19 cellular contexts compared by ENCODE assay signal in the genomic region with DNA sequence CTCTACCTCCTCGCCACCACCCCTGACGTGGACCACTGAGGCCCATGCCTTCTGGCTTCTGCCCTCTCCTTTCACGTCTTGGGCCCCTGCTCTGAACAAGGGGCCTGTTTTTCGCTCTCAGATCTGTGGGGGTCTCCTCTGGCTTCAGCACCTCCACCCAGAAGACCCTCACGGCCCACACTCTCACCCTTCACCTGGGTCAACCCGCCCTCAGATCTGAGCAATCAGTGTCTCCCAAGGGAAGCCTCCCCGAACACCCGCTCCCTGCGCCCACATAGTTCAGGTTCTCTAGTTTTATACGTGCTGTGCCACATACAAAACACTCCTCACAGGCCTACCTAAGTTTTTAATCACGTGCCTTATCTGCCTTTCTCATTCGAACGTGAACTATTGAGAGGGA. TPM values are rescaled to one million over a fixed set of nuclear protein-coding genes. Genes with fewer than 3 reads are reported as not detected.
A peak's percentile ranks its signal among the peaks of the same experiment; 100 is the strongest.
DNase-seq lines count a peak whose midpoint lies in the region; ATAC-seq and TF ChIP-seq lines count a peak whose summit lies in the region.
"Had no signal": no experiment of that assay in that cellular context is flagged by ENCODE, and none has a peak within 500 bp of the region (broad histone marks: within the 10 kb centered on the region; RNA-seq: fewer than 3 reads in every experiment).

No MANE protein-coding gene starts in this region.

- DNase-seq in Right ventricle myocardium inferior (ENCODE audit: missing footprints): peak; percentile 48
- no peak for DNase-seq in Right ventricle myocardium superior
- no peak for DNase-seq in type B pancreatic cell (ENCODE audit: extremely low spot score, unreplicated experiment)
- no peak for DNase-seq in osteocyte (ENCODE audit: extremely low spot score, unreplicated experiment)
- no peak for DNase-seq in inferior parietal cortex (ENCODE audit: extremely low spot score)
- DNase-seq: activated CD4-positive, alpha-beta T cell treated with anti-CD3 and anti-CD28 coated beads for 4 hours; activated naive CD4-positive, alpha-beta T cell treated with anti-CD3 and anti-CD28 coated beads, Interleukin-2, amount 50 U/mL, for 16 hours; NCI-H1048; NCI-H1694 treated with DMSO at 0.1 percent for 48 hours; NCI-H526; Peyer's patch; SJCRH30; T-cell had no signal

- H3K9me3 ChIP-seq in Loucy (ENCODE audit: insufficient read depth, low read depth, low read length) (no peaks in the 10 kb centered on the region), mesodermal cell (ENCODE audit: control insufficient read depth, low read length) (no peaks in the 10 kb centered on the region)
- H3K9me3 ChIP-seq: HAP-1, Peyer's patch, SJCRH30, tibial nerve had no signal

- peaks cover 7% of the 10 kb centered on the region; the same call in 1 of the 2 replicates for H3K79me2 ChIP-seq in Loucy (ENCODE audit: insufficient read depth, low read length)

- no peak overlapping the region for H3K4me3 ChIP-seq in Loucy (ENCODE audit: low read length, poor library complexity, severe bottlenecking)
- H3K4me3 ChIP-seq in mesodermal cell (ENCODE audit: extremely low read depth, insufficient read depth, low read length, poor library complexity, severe bottlenecking): no peak overlapping the region
- H3K4me3 ChIP-seq: HAP-1, Peyer's patch, tibial nerve had no signal

- WGBS in mesodermal cell (ENCODE audit: insufficient coverage in 2 of 2), 2 experiments: 88 to 98% methylated on average over 6 to 12 of the region's 13 CpGs

- H3K36me3 ChIP-seq in Loucy (ENCODE audit: insufficient read depth, low read length): no peaks in the 10 kb centered on the region
- H3K36me3 ChIP-seq in mesodermal cell (ENCODE audit: control insufficient read depth, insufficient read depth, low read length): no peaks in the 10 kb centered on the region
- H3K36me3 ChIP-seq: HAP-1, Peyer's patch, SJCRH30, tibial nerve had no signal

- H2AFZ ChIP-seq in Loucy (ENCODE audit: low read length): no peak overlapping the region

- H3K36me3 Mint-ChIP-seq in type B pancreatic cell (no peaks in the 10 kb centered on the region), osteocyte (ENCODE audit: unreplicated experiment) (no peaks in the 10 kb centered on the region)
- H3K36me3 Mint-ChIP-seq: T-cell had no signal

- no peaks in the 10 kb centered on the region for H3K9me2 ChIP-seq in Loucy (replicated peaks; ENCODE audit: low read depth, low read length)

- no peaks in the 10 kb centered on the region for H3K27me3 ChIP-seq in Loucy (ENCODE audit: insufficient read depth, low read length, poor library complexity, severe bottlenecking)
- H3K27me3 ChIP-seq: Peyer's patch, tibial nerve had no signal

- H3K4me1 ChIP-seq in Loucy (ENCODE audit: insufficient read depth, low read length, poor library complexity, severe bottlenecking) (peaks cover 3% of the 10 kb centered on the region), mesodermal cell (ENCODE audit: control insufficient read depth, insufficient read depth, low read length, poor library complexity, severe bottlenecking) (peaks cover 67% of the 10 kb centered on the region)
- H3K4me1 ChIP-seq: HAP-1 had no signal

- ATAC-seq in Right ventricle myocardium inferior (no peak), Right ventricle myocardium superior (ENCODE audit: poor library complexity) (no peak), HG03521 (IDR thresholded peaks at IDR 0.05; ENCODE audit: unreplicated experiment) (no peak)

- no peaks in the 10 kb centered on the region for H4K20me1 ChIP-seq in Loucy (ENCODE audit: insufficient read depth, low read length, poor library complexity, severe bottlenecking)

- H3K4me1 Mint-ChIP-seq in type B pancreatic cell (ENCODE audit: unreplicated experiment) (peaks cover 61% of the 10 kb centered on the region), osteocyte (ENCODE audit: unreplicated experiment) (peaks cover 19% of the 10 kb centered on the region)
- H3K4me1 Mint-ChIP-seq: central memory CD8-positive, alpha-beta T cell had no signal

- H3K4me3 Mint-ChIP-seq in type B pancreatic cell (peak overlapping the region; percentile 48), osteocyte (ENCODE audit: unreplicated experiment) (no peak overlapping the region)

- intact Hi-C loops in Right ventricle myocardium inferior (cut with DNase I): no loop called here
- intact Hi-C loops in Right ventricle myocardium superior (cut with DNase I): no loop called here

- no peak for TF ChIP-seq CTCF in Loucy (conservative IDR thresholded peaks at IDR 0.05; ENCODE audit: low read length)
- TF ChIP-seq CTCF in type B pancreatic cell (conservative IDR thresholded peaks at IDR 0.05): no peak
- TF ChIP-seq CTCF in osteocyte (IDR thresholded peaks at IDR 0.05): no peak

- H3K27me3 Mint-ChIP-seq in type B pancreatic cell: peaks cover 3% of the 10 kb centered on the region
- H3K27me3 Mint-ChIP-seq in osteocyte (ENCODE audit: unreplicated experiment): no peaks in the 10 kb centered on the region

- peak overlapping the region; percentile 37 for H3K27ac ChIP-seq in mesodermal cell (ENCODE audit: low read depth, low read length, severe bottlenecking)
- H3K27ac ChIP-seq: Peyer's patch, SJCRH30 had no signal

- H3K27ac Mint-ChIP-seq in type B pancreatic cell (peak overlapping the region; percentile 64), osteocyte (ENCODE audit: unreplicated experiment) (no peak overlapping the region)
- H3K27ac Mint-ChIP-seq: T-cell had no signal

- peak overlapping the region; percentile 9 for H3K4me2 ChIP-seq in Loucy (ENCODE audit: low read depth, low read length, poor library complexity, severe bottlenecking)

- H3K9me3 Mint-ChIP-seq in type B pancreatic cell: no peaks in the 10 kb centered on the region
- no peaks in the 10 kb centered on the region for H3K9me3 Mint-ChIP-seq in osteocyte (ENCODE audit: unreplicated experiment)
- H3K9me3 Mint-ChIP-seq: central memory CD8-positive, alpha-beta T cell; T-cell had no signal

- peak overlapping the region; percentile 27 for H3K9ac ChIP-seq in Loucy (ENCODE audit: low read depth, low read length, poor library complexity, severe bottlenecking)

- no peaks in the 10 kb centered on the region for H3F3A ChIP-seq in Loucy (ENCODE audit: low read depth)

RNA-seq across cellular contexts. Expression of a gene that starts 48.2 kb away (rescaled TPM):
- total RNA-seq in Right ventricle myocardium inferior: 16.2 TPM
- 14.1 TPM for total RNA-seq in Right ventricle myocardium superior
- 111 TPM for polyA plus RNA-seq in mesodermal cell (2013, experiment 1 of 2)
- 96.8 TPM for polyA plus RNA-seq in mesodermal cell (2013, experiment 2 of 2)
- 27.0 and 31.7 TPM in 2 replicates for total RNA-seq in type B pancreatic cell (ENCODE audit: low replicate concordance)
- total RNA-seq in osteocyte: 14.6 and 17.5 TPM in 2 replicates
